12 cellular contexts compared by ENCODE assay signal in the genomic region with DNA sequence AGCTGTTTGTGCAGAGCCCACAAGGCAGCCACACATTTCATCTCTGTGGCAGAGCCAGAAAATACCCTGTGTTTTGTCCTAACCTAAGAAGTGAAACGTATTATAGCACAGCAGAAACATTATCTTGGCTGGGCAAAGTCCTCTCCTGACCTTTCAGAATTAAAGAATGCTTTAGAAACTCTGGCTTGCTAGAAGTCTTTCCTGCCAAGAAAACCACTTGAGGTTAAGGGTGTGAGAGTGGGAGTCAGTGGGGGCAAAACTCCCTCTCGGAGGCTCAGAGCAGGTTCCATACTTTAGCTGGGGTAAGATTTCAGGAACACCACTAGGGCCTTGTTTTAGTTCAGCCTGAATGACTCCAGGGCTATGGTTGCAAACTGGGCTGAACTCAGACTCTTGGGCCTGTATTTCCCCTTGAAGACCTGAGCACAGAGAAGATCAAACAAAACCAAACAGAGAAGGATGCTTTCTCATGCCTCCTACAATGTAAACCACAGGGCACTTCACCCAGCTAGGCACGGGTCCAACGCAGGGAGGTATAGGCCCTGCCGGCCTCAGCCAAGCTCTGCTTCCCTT. TPM values are rescaled to one million over a fixed set of nuclear protein-coding genes. Genes with fewer than 3 reads are reported as not detected.
DNase-seq lines count a peak whose midpoint lies in the region; ATAC-seq and TF ChIP-seq lines count a peak whose summit lies in the region.
"Had no signal": no experiment of that assay in that cellular context is flagged by ENCODE, and none has a peak within 500 bp of the region (broad histone marks: within the 10 kb centered on the region; RNA-seq: fewer than 3 reads in every experiment).

No MANE protein-coding gene starts in this region.

- peaks cover 19% of the 10 kb centered on the region for H3K4me1 ChIP-seq in psoas muscle
- H3K4me1 ChIP-seq: right lobe of liver had no signal

- DNase-seq in GM13977 (ENCODE audit: low spot score) (peak; percentile 45), coronary artery (ENCODE audit: low spot score) (no peak), psoas muscle (no peak), iPS-NIHi7 (ENCODE audit: extremely low spot score) (no peak), HCEC 1CT (no peak), NCI-H2081 treated with DMSO at 0.1 percent for 48 hours (lab: John Stamatoyannopoulos, UW) (no peak)
- DNase-seq: activated B cell treated with CpG ODN at 0.5 μM for 24 hours, AML-193, NCI-H187 treated with DMSO at 0.1 percent for 48 hours, right lobe of liver had no signal

- H3K9me3 ChIP-seq in psoas muscle = no peaks in the 10 kb centered on the region
- H3K9me3 ChIP-seq: right lobe of liver had no signal

- intact Hi-C loops in psoas muscle (cut with DNase I) = no loop called here

- H3K27ac ChIP-seq in coronary artery (peak overlapping the region; percentile 42 to 59), psoas muscle (peak overlapping the region; percentile 19)
- H3K27ac ChIP-seq: right lobe of liver had no signal

- TF ChIP-seq CTCF in GM13977 (IDR thresholded peaks at IDR 0.05; ENCODE audit: extremely low read depth, insufficient read depth, missing control alignments) (no peak), coronary artery (IDR thresholded peaks at IDR 0.05) (no peak), psoas muscle (IDR thresholded peaks at IDR 0.05) (no peak)

- H3K4me3 ChIP-seq in coronary artery (no peak overlapping the region), psoas muscle (no peak overlapping the region)
- H3K4me3 ChIP-seq: right lobe of liver had no signal

- ATAC-seq in HG02798 (IDR thresholded peaks at IDR 0.05; ENCODE audit: poor library complexity, unreplicated experiment) (peak; percentile 52), psoas muscle (no peak), HG03520 (IDR thresholded peaks at IDR 0.05; ENCODE audit: unreplicated experiment) (no peak)

- H3K27me3 ChIP-seq in psoas muscle (ENCODE audit: insufficient read depth in 3 of 3, low read length in 2 of 3) = no peaks in the 10 kb centered on the region
- H3K27me3 ChIP-seq: right lobe of liver had no signal

- WGBS in psoas muscle, 3 donors = 56 to 73% (median 58%) methylated on average over 5 of the region's 5 CpGs

- no peaks in the 10 kb centered on the region for H3K36me3 ChIP-seq in psoas muscle (ENCODE audit: insufficient read depth in 1 of 2, low read depth in 1 of 2)
- H3K36me3 ChIP-seq: right lobe of liver had no signal

- in situ Hi-C loops in GM13977 (cut with MboI; ENCODE audit: low pct_unique_long_range_greater_than_20kb, low sequenced_read_pairs, unreplicated experiment) = no loop called here

RNA-seq across cellular contexts. Expression of a gene that starts 48.0 kb away (rescaled TPM):
- total RNA-seq in psoas muscle = 1 to 10 TPM; 3.4 to 6.6 (median 3.9) TPM
- 1 to 10 TPM; 1.2 to 1.4 (median 1.3) TPM for polyA plus RNA-seq in psoas muscle
- total RNA-seq: activated B cell treated with CpG ODN at 0.5 μM for 24 hours had no signal
